In genomic region chr4:159719531-159719930, GRCh38 we compare ENCODE assay signal across 36 cellular contexts.
"Had no signal": no experiment of that assay in that cellular context is flagged by ENCODE, and none has a peak within 500 bp of the region (broad histone marks: within the 10 kb centered on the region; RNA-seq: fewer than 3 reads in every experiment).

No MANE protein-coding gene starts in this region.

- ATAC-seq: activated CD4-positive, alpha-beta T cell treated with anti-CD3 and anti-CD28 coated beads for 36 hours; activated CD8-positive, alpha-beta memory T cell treated with anti-CD3 and anti-CD28 coated beads, Interleukin-2, amount 10 ng/mL, durations not matched to agents 7 days and 5 days; activated CD8-positive, alpha-beta T cell treated with anti-CD3 and anti-CD28 coated beads, Interleukin-2, amount 10 ng/mL, durations not matched to agents 7 days and 5 days; activated naive CD8-positive, alpha-beta T cell treated with anti-CD3 and anti-CD28 coated beads, Interleukin-2, amount 50 U/mL, for 24 hours; gastroesophageal sphincter; heart right ventricle had no signal

- H3K4me3 ChIP-seq: adrenal gland, breast epithelium, cardiac muscle cell, esophagus squamous epithelium, gastroesophageal sphincter, heart right ventricle had no signal

- H3K36me3 ChIP-seq: adrenal gland, breast epithelium, cardiac muscle cell, esophagus squamous epithelium, gastroesophageal sphincter, heart right ventricle had no signal

- H3K27me3 ChIP-seq: adrenal gland, breast epithelium, cardiac muscle cell, esophagus squamous epithelium, gastroesophageal sphincter, heart right ventricle had no signal

- FAIRE-seq: colon, endometrium, endothelial cell of umbilical vein had no signal

- H3K4me1 ChIP-seq: adrenal gland, breast epithelium, esophagus squamous epithelium, gastroesophageal sphincter, heart right ventricle had no signal

- H3K27me3 Mint-ChIP-seq: activated CD4-positive, alpha-beta memory T cell treated with anti-CD3 and anti-CD28 coated beads for 36 hours; activated CD4-positive, alpha-beta T cell treated with anti-CD3 and anti-CD28 coated beads for 36 hours; activated CD4-positive, alpha-beta T cell treated with anti-CD3 and anti-CD28 coated beads, Interleukin-2, amount 10 ng/mL, durations not matched to agents 24 days and 14 days; activated CD8-positive, alpha-beta memory T cell treated with anti-CD3 and anti-CD28 coated beads, Interleukin-2, amount 10 ng/mL, durations not matched to agents 7 days and 5 days; activated naive CD4-positive, alpha-beta T cell treated with anti-CD3 and anti-CD28 coated beads, Interleukin-2, amount 50 U/mL, for 24 hours; activated naive CD8-positive, alpha-beta T cell treated with anti-CD3 and anti-CD28 coated beads for 36 hours; activated naive CD8-positive, alpha-beta T cell treated with anti-CD3 and anti-CD28 coated beads, Interleukin-2, amount 50 U/mL, for 24 hours had no signal

- H3K27ac ChIP-seq: adrenal gland, breast epithelium, cardiac muscle cell, epithelial cell of prostate, esophagus squamous epithelium, gastroesophageal sphincter, heart right ventricle had no signal

- H3K4me3 Mint-ChIP-seq: activated CD4-positive, alpha-beta memory T cell treated with anti-CD3 and anti-CD28 coated beads for 36 hours; activated CD4-positive, alpha-beta T cell treated with anti-CD3 and anti-CD28 coated beads for 36 hours; activated CD4-positive, alpha-beta T cell treated with anti-CD3 and anti-CD28 coated beads, Interleukin-2, amount 10 ng/mL, durations not matched to agents 24 days and 14 days; activated CD8-positive, alpha-beta memory T cell treated with anti-CD3 and anti-CD28 coated beads, Interleukin-2, amount 10 ng/mL, durations not matched to agents 7 days and 5 days; activated CD8-positive, alpha-beta T cell treated with anti-CD3 and anti-CD28 coated beads, Interleukin-2, amount 10 ng/mL, durations not matched to agents 7 days and 5 days; activated naive CD4-positive, alpha-beta T cell treated with anti-CD3 and anti-CD28 coated beads for 36 hours; activated naive CD4-positive, alpha-beta T cell treated with anti-CD3 and anti-CD28 coated beads, Interleukin-2, amount 50 U/mL, for 24 hours; activated naive CD8-positive, alpha-beta T cell treated with anti-CD3 and anti-CD28 coated beads for 36 hours; activated naive CD8-positive, alpha-beta T cell treated with anti-CD3 and anti-CD28 coated beads, Interleukin-2, amount 50 U/mL, for 24 hours; activated T-helper 1 cell treated with anti-CD3 and anti-CD28 coated beads, Interleukin-12 subunit alpha, Interleukin-12 subunit beta, Interleukin-2, Interleukin-4 antibody, amounts not matched to agents 30 ng/mL and 10 ng/mL and 1 ng/mL, durations not matched to agents 14 hours and 24 hours and 36 hours; brain had no signal

- H3K9me3 ChIP-seq: adrenal gland, breast epithelium, gastroesophageal sphincter had no signal

- H3K9me3 Mint-ChIP-seq: activated CD4-positive, alpha-beta T cell treated with anti-CD3 and anti-CD28 coated beads, Interleukin-2, amount 10 ng/mL, durations not matched to agents 24 days and 14 days; activated naive CD4-positive, alpha-beta T cell treated with anti-CD3 and anti-CD28 coated beads for 36 hours; activated naive CD4-positive, alpha-beta T cell treated with anti-CD3 and anti-CD28 coated beads, Interleukin-2, amount 50 U/mL, for 24 hours had no signal

- H3K4me1 Mint-ChIP-seq: activated CD4-positive, alpha-beta T cell treated with anti-CD3 and anti-CD28 coated beads for 36 hours; activated CD4-positive, alpha-beta T cell treated with anti-CD3 and anti-CD28 coated beads, Interleukin-2, amount 10 ng/mL, durations not matched to agents 24 days and 14 days; activated CD8-positive, alpha-beta memory T cell treated with anti-CD3 and anti-CD28 coated beads, Interleukin-2, amount 10 ng/mL, durations not matched to agents 7 days and 5 days; activated naive CD4-positive, alpha-beta T cell treated with anti-CD3 and anti-CD28 coated beads, Interleukin-2, amount 50 U/mL, for 24 hours; activated naive CD8-positive, alpha-beta T cell treated with anti-CD3 and anti-CD28 coated beads for 36 hours; activated naive CD8-positive, alpha-beta T cell treated with anti-CD3 and anti-CD28 coated beads, Interleukin-2, amount 50 U/mL, for 24 hours; brain had no signal

- H3K27ac Mint-ChIP-seq: activated CD4-positive, alpha-beta memory T cell treated with anti-CD3 and anti-CD28 coated beads for 36 hours; activated CD4-positive, alpha-beta T cell treated with anti-CD3 and anti-CD28 coated beads for 36 hours; activated CD4-positive, alpha-beta T cell treated with anti-CD3 and anti-CD28 coated beads, Interleukin-2, amount 10 ng/mL, durations not matched to agents 24 days and 14 days; activated CD8-positive, alpha-beta memory T cell treated with anti-CD3 and anti-CD28 coated beads, Interleukin-2, amount 10 ng/mL, durations not matched to agents 7 days and 5 days; activated CD8-positive, alpha-beta T cell treated with anti-CD3 and anti-CD28 coated beads, Interleukin-2, amount 10 ng/mL, durations not matched to agents 7 days and 5 days; activated naive CD4-positive, alpha-beta T cell treated with anti-CD3 and anti-CD28 coated beads for 36 hours; activated naive CD4-positive, alpha-beta T cell treated with anti-CD3 and anti-CD28 coated beads, Interleukin-2, amount 50 U/mL, for 24 hours; activated naive CD8-positive, alpha-beta T cell treated with anti-CD3 and anti-CD28 coated beads for 36 hours; activated naive CD8-positive, alpha-beta T cell treated with anti-CD3 and anti-CD28 coated beads, Interleukin-2, amount 50 U/mL, for 24 hours; activated T-helper 1 cell treated with anti-CD3 and anti-CD28 coated beads, Interleukin-12 subunit alpha, Interleukin-12 subunit beta, Interleukin-2, Interleukin-4 antibody, amounts not matched to agents 30 ng/mL and 10 ng/mL and 1 ng/mL, durations not matched to agents 14 hours and 24 hours and 36 hours; activated T-helper 2 cell treated with anti-CD3 and anti-CD28 coated beads, Interferon-gamma antibody, Interleukin-2, Interleukin-4, amounts not matched to agents 10 μg/mL and 5 μg/mL and 100 μg/mL, durations not matched to agents 14 hours and 24 hours and 36 hours had no signal

- DNase-seq: activated CD4-positive, alpha-beta memory T cell treated with anti-CD3 and anti-CD28 coated beads for 36 hours; activated CD4-positive, alpha-beta T cell treated with anti-CD3 and anti-CD28 coated beads for 36 hours; activated CD4-positive, alpha-beta T cell treated with anti-CD3 and anti-CD28 coated beads, Interleukin-2, amount 10 ng/mL, durations not matched to agents 24 days and 14 days; activated CD4-positive, CD25-positive, alpha-beta regulatory T cell; activated CD4-positive, CD25-positive, alpha-beta regulatory T cell treated with anti-CD3 and anti-CD28 coated beads, Interleukin-2, amount 50 U/mL, for 72 hours; activated CD8-positive, alpha-beta memory T cell treated with anti-CD3 and anti-CD28 coated beads, Interleukin-2, amount 10 ng/mL, durations not matched to agents 7 days and 5 days; activated CD8-positive, alpha-beta memory T cell treated with anti-CD3 and anti-CD28 coated beads, Interleukin-2, amount 50 U/mL, for 4 hours; activated CD8-positive, alpha-beta T cell treated with anti-CD3 and anti-CD28 coated beads, Interleukin-2, amount 10 ng/mL, durations not matched to agents 7 days and 5 days; activated effector memory CD4-positive, alpha-beta T cell treated with anti-CD3 and anti-CD28 coated beads, Interleukin-2, amount 50 U/mL, for 16 hours; activated naive CD4-positive, alpha-beta T cell treated with anti-CD3 and anti-CD28 coated beads for 36 hours; activated naive CD8-positive, alpha-beta T cell treated with anti-CD3 and anti-CD28 coated beads for 36 hours; activated naive CD8-positive, alpha-beta T cell treated with anti-CD3 and anti-CD28 coated beads, Interleukin-2, amount 50 U/mL, for 24 hours; activated T-cell treated with anti-CD3 and anti-CD28 coated beads, Interleukin-2, amount 50 U/mL, for 1 hour; activated T-cell treated with anti-CD3 and anti-CD28 coated beads, Interleukin-2, amount 50 U/mL, for 48 hours; adrenal gland; amygdala; aorta; central memory CD4-positive, alpha-beta T cell; cortex of kidney; dermis blood vessel endothelial cell; effector CD4-positive, alpha-beta T cell; esophagus squamous epithelium; foreskin melanocyte; heart right ventricle; T-helper 2 cell had no signal

- H3K36me3 Mint-ChIP-seq: activated CD4-positive, alpha-beta memory T cell treated with anti-CD3 and anti-CD28 coated beads for 36 hours; activated CD8-positive, alpha-beta memory T cell treated with anti-CD3 and anti-CD28 coated beads, Interleukin-2, amount 10 ng/mL, durations not matched to agents 7 days and 5 days; activated naive CD4-positive, alpha-beta T cell treated with anti-CD3 and anti-CD28 coated beads, Interleukin-2, amount 50 U/mL, for 24 hours; activated naive CD8-positive, alpha-beta T cell treated with anti-CD3 and anti-CD28 coated beads for 36 hours; brain had no signal
